In the genomic region with DNA sequence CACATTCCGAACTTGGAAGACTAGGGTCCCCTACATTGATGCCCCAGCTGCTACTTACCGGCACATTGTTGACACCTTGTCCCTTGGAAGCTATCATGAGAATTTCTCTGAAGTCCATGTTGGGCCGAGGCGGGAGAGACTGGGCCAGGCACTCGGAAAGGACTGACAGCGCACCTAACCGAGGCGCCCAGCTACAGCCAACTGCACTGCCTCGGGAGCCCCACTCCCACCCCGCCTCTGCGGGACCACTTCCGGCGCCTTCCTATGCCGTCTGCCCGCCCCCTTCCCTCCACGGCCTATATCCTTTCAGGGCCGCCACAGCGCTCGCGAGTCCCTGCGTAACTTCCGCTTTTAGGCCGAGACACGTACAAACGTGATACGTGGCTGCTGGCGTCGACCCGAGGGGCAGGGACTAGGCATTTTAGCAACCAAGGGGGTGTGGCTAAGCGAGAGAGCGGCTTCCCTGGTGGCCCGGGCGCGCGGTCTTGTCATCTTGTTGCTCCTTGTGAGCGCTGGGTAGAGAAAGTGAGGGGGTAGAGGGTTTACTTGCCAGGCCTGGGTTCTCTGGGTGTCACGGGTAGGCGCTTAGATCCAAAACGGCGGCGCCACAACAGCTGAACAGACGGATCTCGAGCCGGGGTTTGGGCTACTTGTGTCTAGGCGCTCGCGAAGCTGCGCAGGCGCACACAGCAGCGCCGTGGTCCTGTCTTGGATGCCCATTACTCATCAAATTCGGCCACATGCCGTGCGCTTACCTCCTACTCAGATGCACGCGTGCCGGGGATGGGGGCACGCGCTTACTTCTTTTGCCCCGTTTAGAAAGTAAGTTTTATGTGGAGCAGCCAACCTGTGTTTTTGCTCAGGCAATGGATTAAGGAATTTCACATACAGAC, we compare ENCODE assay signal across 8 cellular contexts. TPM values are rescaled to one million over a fixed set of nuclear protein-coding genes. Genes with fewer than 3 reads are reported as not detected.
DNase-seq lines count a peak whose midpoint lies in the region; ATAC-seq and TF ChIP-seq lines count a peak whose summit lies in the region.

A gene with protein sequence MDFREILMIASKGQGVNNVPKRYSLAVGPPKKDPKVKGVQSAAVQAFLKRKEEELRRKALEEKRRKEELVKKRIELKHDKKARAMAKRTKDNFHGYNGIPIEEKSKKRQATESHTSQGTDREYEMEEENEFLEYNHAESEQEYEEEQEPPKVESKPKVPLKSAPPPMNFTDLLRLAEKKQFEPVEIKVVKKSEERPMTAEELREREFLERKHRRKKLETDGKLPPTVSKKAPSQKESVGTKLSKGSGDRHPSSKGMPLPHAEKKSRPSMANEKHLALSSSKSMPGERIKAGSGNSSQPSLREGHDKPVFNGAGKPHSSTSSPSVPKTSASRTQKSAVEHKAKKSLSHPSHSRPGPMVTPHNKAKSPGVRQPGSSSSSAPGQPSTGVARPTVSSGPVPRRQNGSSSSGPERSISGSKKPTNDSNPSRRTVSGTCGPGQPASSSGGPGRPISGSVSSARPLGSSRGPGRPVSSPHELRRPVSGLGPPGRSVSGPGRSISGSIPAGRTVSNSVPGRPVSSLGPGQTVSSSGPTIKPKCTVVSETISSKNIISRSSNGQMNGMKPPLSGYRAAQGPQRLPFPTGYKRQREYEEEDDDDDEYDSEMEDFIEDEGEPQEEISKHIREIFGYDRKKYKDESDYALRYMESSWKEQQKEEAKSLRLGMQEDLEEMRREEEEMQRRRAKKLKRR (minus strand): TSS at position 203 of the 893 bp plus-strand sequence. CDS start 85 bp downstream, at position 118.

- H3K27ac Mint-ChIP-seq in T-helper 17 cell, result peak within 1 kb of the TSS; percentile 98

- ATAC-seq in HG02885 (IDR thresholded peaks at IDR 0.05; ENCODE audit: poor library complexity, unreplicated experiment) (peak; percentile 97), T-helper 17 cell (peak; percentile 95), left ventricle myocardium superior (peak; percentile 100)

- no peaks in the 10 kb centered on the region for H3K27me3 ChIP-seq in prostate gland (replicated peaks; ENCODE audit: insufficient read depth)

- intact Hi-C loops in left ventricle myocardium superior (cut with micrococcal nuclease) (no loop called here), prostate gland (cut with DNase I) (loop anchor here (2.0 to 5.0 kb wide), 4 partner anchors 63 to 312 kb away; partner anchors contain the start of genes GTF2H1, HPS5, TMEM86A and TSG101)

- under 1% methylated on average over 58 of the region's 60 CpGs for WGBS in prostate gland
- WGBS in urinary bladder, result under 1% methylated on average over 60 of the region's 60 CpGs

- H3K4me3 ChIP-seq in prostate gland (peak within 1 kb of the TSS; percentile 72 to 83), urinary bladder (ENCODE audit: low read depth, low read length) (peak within 1 kb of the TSS; percentile 71)

- H3K27me3 Mint-ChIP-seq in T-helper 17 cell, result no peaks in the 10 kb centered on the region

- TF ChIP-seq POLR2A in GM15510 (IDR thresholded peaks at IDR 0.05; ENCODE audit: borderline replicate concordance, extremely low read depth, insufficient read length), result peak; percentile 94
- peak; percentile 93 for TF ChIP-seq POLR2A in prostate gland (IDR thresholded peaks at IDR 0.05)

- peak within 1 kb of the TSS; percentile 89 to 91 for H3K27ac ChIP-seq in prostate gland
- H3K27ac ChIP-seq in urinary bladder (ENCODE audit: low read depth), result peak within 1 kb of the TSS; percentile 99

- H3K36me3 Mint-ChIP-seq in T-helper 17 cell (ENCODE audit: low read depth), result peaks cover 4% of the 10 kb centered on the region

- H3K4me1 ChIP-seq in prostate gland (replicated peaks) (no peaks in the 10 kb centered on the region), urinary bladder (ENCODE audit: insufficient read depth) (no peaks in the 10 kb centered on the region)

- TF ChIP-seq CTCF in prostate gland (IDR thresholded peaks at IDR 0.05), result peak in 3 of 4 experiments; percentile 11 to 50 (median 22)

- H3K9me3 ChIP-seq in T-helper 17 cell (ENCODE audit: control insufficient read depth, low read length, poor library complexity, severe bottlenecking) (no peaks in the 10 kb centered on the region), prostate gland (no peaks in the 10 kb centered on the region)

- peak within 1 kb of the TSS; percentile 96 for H3K4me3 Mint-ChIP-seq in T-helper 17 cell

- H3K4me1 Mint-ChIP-seq in T-helper 17 cell, result peaks cover 20% of the 10 kb centered on the region

- DNase-seq in NCI-H1694 treated with DMSO at 0.1 percent for 48 hours (lab: John Stamatoyannopoulos, UW) (peak; percentile 94), T-helper 17 cell (peak; percentile 92 to 96 (median 92)), amygdala (lab: John Stamatoyannopoulos, UW) (peak; percentile 74 to 99 (median 98)), left ventricle myocardium superior (peak; percentile 100), prostate gland (ENCODE audit: low spot score) (peak; percentile 100)

- H3K36me3 ChIP-seq in prostate gland (no peaks in the 10 kb centered on the region), urinary bladder (ENCODE audit: insufficient read depth) (peaks cover 2% of the 10 kb centered on the region)

RNA-seq across cellular contexts. Expression of the gene that starts here (rescaled TPM):
- 10 to 100 TPM; 55.0 to 70.6 TPM for total RNA-seq in T-helper 17 cell
- total RNA-seq in left ventricle myocardium superior, result 9.4 TPM
- 10 to 100 TPM; 18.0 to 19.3 TPM for total RNA-seq in prostate gland
- total RNA-seq in urinary bladder, result 27.1 TPM
- 8.9 TPM for polyA plus RNA-seq in urinary bladder

Comparison
In these comparisons a context has a peak if more than half of its experiments do, and no peak if none do; other contexts are left out.
1. Peak in every context shown above with its lines: DNase-seq, ATAC-seq, H3K4me3 ChIP-seq and H3K27ac ChIP-seq.